ENCODE assay signal across 21 cellular contexts in genomic region chr11:118155781-118156530, GRCh38. TPM values are rescaled to one million over a fixed set of nuclear protein-coding genes. Genes with fewer than 3 reads are reported as not detected.
A peak's percentile ranks its signal among the peaks of the same experiment; 100 is the strongest.
DNase-seq lines count a peak whose midpoint lies in the region; ATAC-seq, FAIRE-seq and TF ChIP-seq lines count a peak whose summit lies in the region.
"Had no signal": no experiment of that assay in that cellular context is flagged by ENCODE, and none has a peak within 500 bp of the region (broad histone marks: within the 10 kb centered on the region; RNA-seq: fewer than 3 reads in every experiment).

No MANE protein-coding gene starts in this region.

- ATAC-seq in SK-N-SH treated with all-trans-retinoic acid at 6 μM for 48 hours (no peak), body of pancreas (no peak)
- no peak for ATAC-seq in stimulated activated naive B cell treated with anti-CD40 and anti-IgM and Interleukin-4, amounts not matched to agents 10 μg/mL and 1 μg/mL and 100 μg/mL, for 72 hours (replicated peaks)

- H3K18ac ChIP-seq in H1 (ENCODE audit: extremely low read depth, low read length) = peak overlapping the region; percentile 26; the same call in 1 of the 2 replicates
- peak overlapping the region; percentile 51 for H3K18ac ChIP-seq in neuronal stem cell (ENCODE audit: low read length)

- no peak for TF ChIP-seq CTCF in SK-N-SH (IDR thresholded peaks at IDR 0.05)
- no peak for TF ChIP-seq CTCF in H1 (IDR thresholded peaks at IDR 0.05; ENCODE audit: control extremely low read depth in 1 of 3, insufficient read depth in 1 of 3, low read depth in 1 of 3, low read length in 3 of 3)
- no peak for TF ChIP-seq CTCF in body of pancreas (IDR thresholded peaks at IDR 0.05)

- H3K4ac ChIP-seq in H1 (replicated peaks; ENCODE audit: insufficient read length, low read depth, low read length) (no peak overlapping the region), neuronal stem cell (ENCODE audit: low read length) (no peak overlapping the region)

- no peaks in the 10 kb centered on the region for H3F3A ChIP-seq in SK-N-SH (replicated peaks; ENCODE audit: insufficient read depth)

- H3K27ac ChIP-seq in SK-N-SH (ENCODE audit: low read depth in 2 of 2, low read length in 1 of 2) (no peak overlapping the region), HUES6 (ENCODE audit: low read depth, low read length) (no peak overlapping the region), H1 (ENCODE audit: low read depth, low read length) (no peak overlapping the region), neuronal stem cell (replicated peaks; ENCODE audit: low read length) (no peak overlapping the region), body of pancreas (no peak overlapping the region)
- H3K27ac ChIP-seq: BLaER1, cardiac muscle cell had no signal

- H3K79me2 ChIP-seq in SK-N-SH (ENCODE audit: insufficient read depth) (no peaks in the 10 kb centered on the region), H1 (ENCODE audit: control insufficient read depth in 1 of 2, insufficient read depth in 2 of 2, low read length in 2 of 2) (no peaks in the 10 kb centered on the region)

- no peak for TF ChIP-seq POLR2A in H1 (IDR thresholded peaks at IDR 0.05; ENCODE audit: control extremely low read depth in 1 of 2, low read depth in 2 of 2, low read length in 2 of 2)
- TF ChIP-seq POLR2A in body of pancreas (IDR thresholded peaks at IDR 0.05) = no peak

- H2BK12ac ChIP-seq in H1 (ENCODE audit: low read depth, low read length) = peak overlapping the region; percentile 87; the same call in 1 of the 2 replicates
- H2BK12ac ChIP-seq in neuronal stem cell (ENCODE audit: low read length) = no peak overlapping the region

- H2AK5ac ChIP-seq in H1 (ENCODE audit: low read depth, low read length) = peak overlapping the region; percentile 60; the same call in 1 of the 2 replicates
- H2AK5ac ChIP-seq in neuronal stem cell (ENCODE audit: low read depth, low read length) = peak overlapping the region; percentile 28

- whole genome bisulfite sequencing in SK-N-SH (ENCODE audit: low lambda C conversion rate) = 44% methylated on average over 11 of the region's 11 CpGs
- 26% methylated on average over 11 of the region's 11 CpGs; no CpG with 5 or more reads in 1 of the 2 experiments for WGBS in H1 (ENCODE audit: extremely low coverage in 1 of 2, insufficient coverage in 1 of 2, insufficient read length in 1 of 2, insufficient replicate concordance in 2 of 2, low coverage in 1 of 2, low lambda C conversion rate in 2 of 2, missing lambda C conversion rate in 1 of 2), 2 experiments
- WGBS in neuronal stem cell (ENCODE audit: extremely low coverage in 2 of 2, insufficient read length in 2 of 2, insufficient replicate concordance in 1 of 2), 2 donors = no CpG with 5 or more reads among the region's 11 CpGs
- WGBS in body of pancreas, 2 donors = 47 to 61% methylated on average over 9 to 11 of the region's 11 CpGs

- peaks cover 0 to 16% of the 10 kb centered on the region in 2 experiments; a peak in 1 of 4 replicates for H3K4me1 ChIP-seq in SK-N-SH (ENCODE audit: control insufficient read depth in 1 of 2, insufficient read depth in 2 of 2, low read depth in 1 of 2, low read length in 1 of 2)
- peaks cover 51% of the 10 kb centered on the region for H3K4me1 ChIP-seq in HUES6 (ENCODE audit: control insufficient read depth, insufficient read depth, low read length)
- peaks cover 4 to 58% (median 43%) of the 10 kb centered on the region in 4 experiments for H3K4me1 ChIP-seq in H1 (replicated peaks in 1 of 4; ENCODE audit: control insufficient read depth in 3 of 4, insufficient read depth in 4 of 4, low read length in 3 of 4)
- H3K4me1 ChIP-seq in neuronal stem cell (ENCODE audit: control insufficient read depth in 2 of 2, insufficient read depth in 1 of 2, low read depth in 1 of 2, low read length in 2 of 2) = peaks cover 3 to 23% of the 10 kb centered on the region in 2 donors
- peaks cover 16% of the 10 kb centered on the region for H3K4me1 ChIP-seq in body of pancreas

- no peak for TF ChIP-seq RAD21 in SK-N-SH (IDR thresholded peaks at IDR 0.05; ENCODE audit: low read length)
- no peak for TF ChIP-seq RAD21 in H1 (IDR thresholded peaks at IDR 0.05 in 1 of 2, conservative IDR thresholded peaks at IDR 0.05 in 1 of 2; ENCODE audit: low read depth in 2 of 2, low read length in 2 of 2)

- H4K20me1 ChIP-seq in SK-N-SH (ENCODE audit: insufficient read depth) = no peaks in the 10 kb centered on the region
- no peaks in the 10 kb centered on the region for H4K20me1 ChIP-seq in H1 (replicated peaks in 1 of 2; ENCODE audit: control insufficient read depth in 1 of 2, insufficient read depth in 2 of 2, low read length in 2 of 2)

- H3K9me3 Mint-ChIP-seq in stimulated activated naive B cell treated with anti-CD40 and anti-IgM and Interleukin-4, amounts not matched to agents 10 μg/mL and 1 μg/mL and 100 μg/mL, for 72 hours = no peaks in the 10 kb centered on the region
- H3K9me3 Mint-ChIP-seq: activated naive CD4-positive, alpha-beta T cell treated with anti-CD3 and anti-CD28 coated beads, Interleukin-2, amount 50 U/mL, for 24 hours had no signal

- peaks cover 80 to 84% of the 10 kb centered on the region in 2 donors for H3K27me3 Mint-ChIP-seq in stimulated activated naive B cell treated with anti-CD40 and anti-IgM and Interleukin-4, amounts not matched to agents 10 μg/mL and 1 μg/mL and 100 μg/mL, for 72 hours

- H4K8ac ChIP-seq in H1 (ENCODE audit: extremely low read depth, insufficient read depth, low read length) (no peak overlapping the region), neuronal stem cell (ENCODE audit: low read depth, low read length) (no peak overlapping the region)

- H4K5ac ChIP-seq in H1 (ENCODE audit: insufficient read length, low read depth, low read length) = no peak overlapping the region

- peaks cover 71% of the 10 kb centered on the region for H3K27me3 ChIP-seq in SK-N-SH (ENCODE audit: insufficient read depth)
- peaks cover 99% of the 10 kb centered on the region for H3K27me3 ChIP-seq in HUES6 (ENCODE audit: control insufficient read depth, insufficient read depth, low read length)
- peaks cover 31 to 86% (median 78%) of the 10 kb centered on the region in 4 experiments for H3K27me3 ChIP-seq in H1 (replicated peaks in 1 of 4; ENCODE audit: control insufficient read depth in 3 of 4, extremely low read depth in 1 of 4, insufficient read depth in 3 of 4, low read length in 3 of 4)
- H3K27me3 ChIP-seq in neuronal stem cell (ENCODE audit: control insufficient read depth in 3 of 3, insufficient read depth in 3 of 3, low read depth in 1 of 3, low read length in 3 of 3) = peaks cover 0 to 98% (median 68%) of the 10 kb centered on the region in 3 experiments
- peaks cover 0 to 5% of the 10 kb centered on the region in 2 donors for H3K27me3 ChIP-seq in body of pancreas

- H4K91ac ChIP-seq in H1 (replicated peaks; ENCODE audit: insufficient read length, low read length) (peak overlapping the region; percentile 36), neuronal stem cell (ENCODE audit: low read depth, low read length, poor library complexity) (no peak overlapping the region)

- H3K4me1 Mint-ChIP-seq in stimulated activated naive B cell treated with anti-CD40 and anti-IgM and Interleukin-4, amounts not matched to agents 10 μg/mL and 1 μg/mL and 100 μg/mL, for 72 hours = peaks cover 11 to 12% of the 10 kb centered on the region in 2 donors

- H3K56ac ChIP-seq in H1 (replicated peaks; ENCODE audit: insufficient read length, low read depth, low read length) = no peak overlapping the region

- DNase-seq in SK-N-SH = peak; percentile 62
- no peak for DNase-seq in H1 (ENCODE audit: low read depth in 1 of 2, low spot score in 2 of 2)
- no peak for DNase-seq in neuronal stem cell (ENCODE audit: low spot score)
- no peak for DNase-seq in body of pancreas
- DNase-seq in stimulated activated naive B cell treated with anti-CD40 and anti-IgM and Interleukin-4, amounts not matched to agents 10 μg/mL and 1 μg/mL and 100 μg/mL, for 72 hours = no peak
- no peak for DNase-seq in dedifferentiated amniotic fluid mesenchymal stem cell (ENCODE audit: extremely low spot score)
- DNase-seq: dermis blood vessel endothelial cell, NCI-H1694, NCI-H748 treated with DMSO at 0.1 percent for 48 hours, small intestine had no signal

- H2BK15ac ChIP-seq in H1 (ENCODE audit: low read length) (peak overlapping the region; percentile 81; the same call in 1 of the 2 replicates), neuronal stem cell (ENCODE audit: low read length) (no peak overlapping the region)

- H3K14ac ChIP-seq in H1 (ENCODE audit: insufficient read length) (no peak overlapping the region), neuronal stem cell (ENCODE audit: low read length) (peak overlapping the region; percentile 21)

- no peak for TF ChIP-seq EP300 in SK-N-SH (IDR thresholded peaks at IDR 0.05; ENCODE audit: borderline replicate concordance in 1 of 2, low read depth in 1 of 2, low read length in 1 of 2)
- peak in 1 of 2 experiments; percentile 17; a peak in 1 of 3 replicates for TF ChIP-seq EP300 in H1 (IDR thresholded peaks at IDR 0.05; ENCODE audit: borderline replicate concordance in 1 of 2, low read depth in 2 of 2, low read length in 2 of 2)

- peaks cover 27% of the 10 kb centered on the region for H3K23me2 ChIP-seq in H1 (ENCODE audit: low read depth, low read length)

- H3K23ac ChIP-seq in H1 (ENCODE audit: insufficient read length) (no peak overlapping the region), neuronal stem cell (ENCODE audit: low read depth, low read length, poor library complexity) (no peak overlapping the region)

- H3K4me2 ChIP-seq in SK-N-SH (no peak overlapping the region), H1 (ENCODE audit: insufficient read depth in 1 of 2, low read depth in 2 of 2, low read length in 2 of 2) (peak overlapping the region; percentile 76 to 91), neuronal stem cell (ENCODE audit: insufficient read depth, low read length, poor library complexity, severe bottlenecking) (peak overlapping the region; percentile 57)
- H3K4me2 ChIP-seq: BLaER1 had no signal

- H3K36me3 Mint-ChIP-seq in stimulated activated naive B cell treated with anti-CD40 and anti-IgM and Interleukin-4, amounts not matched to agents 10 μg/mL and 1 μg/mL and 100 μg/mL, for 72 hours = no peaks in the 10 kb centered on the region
- H3K36me3 Mint-ChIP-seq: activated CD8-positive, alpha-beta memory T cell treated with anti-CD3 and anti-CD28 coated beads, Interleukin-2, amount 10 ng/mL, durations not matched to agents 7 days and 5 days; activated naive CD4-positive, alpha-beta T cell treated with anti-CD3 and anti-CD28 coated beads, Interleukin-2, amount 50 U/mL, for 24 hours had no signal

- CTCF ChIA-PET in SK-N-SH (lab: Yijun Ruan, JAX) = interaction anchor here (0.6 to 6.0 kb wide), 11 partner anchors 10 to 312 kb away, joined by 3 to 84 read pairs (median 6); partner anchors contain the start of gene MPZL3
- CTCF ChIA-PET in H1 (lab: Charles Lee; ENCODE audit: partially characterized antibody) = interaction anchor here (0.7 to 7.4 kb wide), 13 partner anchors 8 to 413 kb away, joined by 3 to 170 read pairs (median 5); partner anchors contain the start of gene SCN2B

- intact Hi-C loops in body of pancreas (cut with DNase I) = no loop called here

- H2AFZ ChIP-seq in SK-N-SH (ENCODE audit: low read depth) (no peak overlapping the region), H1 (ENCODE audit: low read length) (no peak overlapping the region), neuronal stem cell (ENCODE audit: low read length) (no peak overlapping the region)

- H3K27ac Mint-ChIP-seq in stimulated activated naive B cell treated with anti-CD40 and anti-IgM and Interleukin-4, amounts not matched to agents 10 μg/mL and 1 μg/mL and 100 μg/mL, for 72 hours = no peak overlapping the region
- H3K27ac Mint-ChIP-seq: activated CD8-positive, alpha-beta memory T cell treated with anti-CD3 and anti-CD28 coated beads, Interleukin-2, amount 10 ng/mL, durations not matched to agents 7 days and 5 days; activated naive CD4-positive, alpha-beta T cell treated with anti-CD3 and anti-CD28 coated beads, Interleukin-2, amount 50 U/mL, for 24 hours had no signal

- H2BK5ac ChIP-seq in H1 (ENCODE audit: low read depth, low read length) (no peak overlapping the region; the same call in 1 of the 2 replicates), neuronal stem cell (ENCODE audit: low read length) (no peak overlapping the region)

- H3K36me3 ChIP-seq in SK-N-SH (replicated peaks in 1 of 2; ENCODE audit: control insufficient read depth in 1 of 2, insufficient read depth in 2 of 2, low read length in 1 of 2) (no peaks in the 10 kb centered on the region), HUES6 (ENCODE audit: control insufficient read depth, insufficient read depth, low read length) (no peaks in the 10 kb centered on the region), H1 (ENCODE audit: control insufficient read depth in 2 of 4, insufficient read depth in 4 of 4, low read length in 3 of 4) (no peaks in the 10 kb centered on the region), neuronal stem cell (replicated peaks in 1 of 2; ENCODE audit: control insufficient read depth in 2 of 2, insufficient read depth in 2 of 2, low read length in 2 of 2) (no peaks in the 10 kb centered on the region), body of pancreas (replicated peaks in 1 of 2; ENCODE audit: insufficient read depth in 1 of 2, low read depth in 2 of 2) (no peaks in the 10 kb centered on the region)
- H3K36me3 ChIP-seq: BLaER1, cardiac muscle cell, WERI-Rb-1 had no signal

- H3K9me2 ChIP-seq in SK-N-SH = no peaks in the 10 kb centered on the region

- no peak for FAIRE-seq in H1 (lab: Jason Lieb, UNC)
- FAIRE-seq: GM19239, small intestine had no signal

- peak overlapping the region; percentile 43 for H2BK20ac ChIP-seq in H1 (ENCODE audit: low read length)

- H2BK120ac ChIP-seq in H1 (replicated peaks; ENCODE audit: low read depth, low read length) (no peak overlapping the region), neuronal stem cell (ENCODE audit: low read depth, low read length) (no peak overlapping the region)

- H3K9me3 ChIP-seq in SK-N-SH (no peaks in the 10 kb centered on the region), HUES6 (ENCODE audit: control insufficient read depth, insufficient read depth, low read depth, low read length) (no peaks in the 10 kb centered on the region), H1 (ENCODE audit: insufficient read depth in 2 of 2, low read depth in 1 of 2, low read length in 1 of 2) (no peaks in the 10 kb centered on the region), neuronal stem cell (replicated peaks in 1 of 2; ENCODE audit: control insufficient read depth in 2 of 2, insufficient read depth in 1 of 2, low read depth in 1 of 2, low read length in 2 of 2) (no peaks in the 10 kb centered on the region), body of pancreas (no peaks in the 10 kb centered on the region)
- H3K9me3 ChIP-seq: BLaER1 had no signal

- H3K9ac ChIP-seq in SK-N-SH (no peak overlapping the region), HUES6 (ENCODE audit: low read length) (no peak overlapping the region), H1 (replicated peaks in 1 of 4; ENCODE audit: extremely low read depth in 1 of 4, low read depth in 3 of 4, low read length in 3 of 4) (no peak overlapping the region), neuronal stem cell (ENCODE audit: low read depth, low read length, poor library complexity) (no peak overlapping the region)
- H3K9ac ChIP-seq: BLaER1 had no signal

- H3K4me3 Mint-ChIP-seq in stimulated activated naive B cell treated with anti-CD40 and anti-IgM and Interleukin-4, amounts not matched to agents 10 μg/mL and 1 μg/mL and 100 μg/mL, for 72 hours = no peak overlapping the region
- H3K4me3 Mint-ChIP-seq: activated CD8-positive, alpha-beta memory T cell treated with anti-CD3 and anti-CD28 coated beads, Interleukin-2, amount 10 ng/mL, durations not matched to agents 7 days and 5 days; activated naive CD4-positive, alpha-beta T cell treated with anti-CD3 and anti-CD28 coated beads, Interleukin-2, amount 50 U/mL, for 24 hours had no signal

- no peaks in the 10 kb centered on the region for H3K79me1 ChIP-seq in H1 (ENCODE audit: low read depth, low read length)
- no peaks in the 10 kb centered on the region for H3K79me1 ChIP-seq in neuronal stem cell (ENCODE audit: low read depth, low read length)

- POLR2A ChIA-PET in SK-N-SH (lab: Yijun Ruan, JAX) = interaction anchor here (1.4 kb wide), 1 partner anchor 14 kb away, joined by 3 read pairs; no protein-coding TSS in a partner anchor
- POLR2A ChIA-PET in H1 (lab: Charles Lee; ENCODE audit: partially characterized antibody) = interaction anchor here (1.0 to 3.3 kb wide), 6 partner anchors 9 to 24 kb away, joined by 3 to 16 read pairs (median 6); no protein-coding TSS in a partner anchor

- no peak overlapping the region; a peak in 1 of 4 replicates for H3K4me3 ChIP-seq in SK-N-SH (ENCODE audit: low read depth in 2 of 2, low read length in 1 of 2)
- H3K4me3 ChIP-seq in HUES6 (ENCODE audit: low read depth, low read length) = peak overlapping the region; percentile 48
- peak overlapping the region; percentile 14 to 56 (median 32); a peak in 5 of 8 replicates for H3K4me3 ChIP-seq in H1 (ENCODE audit: extremely low read depth in 1 of 4, insufficient read depth in 2 of 4, low read depth in 3 of 4, low read length in 4 of 4)
- no peak overlapping the region for H3K4me3 ChIP-seq in neuronal stem cell (ENCODE audit: low read length in 2 of 2)
- H3K4me3 ChIP-seq in body of pancreas = no peak overlapping the region
- H3K4me3 ChIP-seq: BLaER1, cardiac muscle cell had no signal

RNA-seq across cellular contexts. Expression of gene SCN4B, which starts 3.3 kb away (rescaled TPM):
- polyA plus RNA-seq in SK-N-SH (2012; rRNA removed) = 1.2 and 2.0 TPM in 2 replicates
- polyA plus RNA-seq in SK-N-SH (2012; cell fraction: cytosol; rRNA removed) = 1.2 and 1.3 TPM in 2 replicates
- polyA plus RNA-seq in SK-N-SH (2012; cell fraction: nucleus; rRNA removed) = 1.4 and 1.7 TPM in 2 replicates
- total RNA-seq in H1 (2021; fragmentation: NEBNext Ultra II Directional; extraction: Animal tissue kit (Norgen Biotek cat#: 25700)) = 2.0 and 2.8 TPM in 2 replicates
- 4.1 and 4.9 TPM in 2 replicates for polyA plus RNA-seq in H1 (2011; rRNA removed)
- 5.6 TPM for polyA plus RNA-seq in H1 (2011; cell fraction: cytosol; rRNA removed)
- 8.7 TPM for polyA plus RNA-seq in H1 (2011; cell fraction: nucleus; rRNA removed)
- 3.1 to 5.9 TPM (median 4.8 TPM) in 4 replicates for polyA plus RNA-seq in H1 (2012, experiment 1 of 2)
- 3.8 TPM for polyA plus RNA-seq in H1 (2012, experiment 2 of 2)
- polyA plus RNA-seq in H1 (2013, experiment 1 of 2) = 1.0 TPM
- polyA plus RNA-seq in H1 (2013, experiment 2 of 2) = 1.2 TPM
- 4.6 and 6.5 TPM in 2 replicates for polyA minus RNA-seq in H1 (2011; rRNA and poly(A)+ RNA removed)
- polyA minus RNA-seq in H1 (2011; cell fraction: cytosol; rRNA and poly(A)+ RNA removed) = 4.6 TPM
- 5.1 TPM for polyA minus RNA-seq in H1 (2011; cell fraction: nucleus; rRNA and poly(A)+ RNA removed)
- 1.0 TPM for polyA plus RNA-seq in neuronal stem cell (2013, experiment 1 of 2)
- 0.97 TPM for polyA plus RNA-seq in neuronal stem cell (2013, experiment 2 of 2)
- 1 to 10 TPM in 1 of 2 donors, under 1 TPM in 1; 0.33 to 1.6 TPM for total RNA-seq in body of pancreas
- total RNA-seq: Calu3, dermis blood vessel endothelial cell, HT1080, LHCN-M2 had no signal

RNA-seq across cellular contexts. Expression of gene SCN2B, which starts 20.5 kb away (rescaled TPM):
- polyA plus RNA-seq in SK-N-SH (2012; rRNA removed) = 0.03 and 0.05 TPM in 2 replicates
- 0.01 and 0.03 TPM in 2 replicates for polyA plus RNA-seq in SK-N-SH (2012; cell fraction: cytosol; rRNA removed)
- polyA plus RNA-seq in SK-N-SH (2012; cell fraction: nucleus; rRNA removed) = 0.01 and 0.02 TPM in 2 replicates
- total RNA-seq in H1 (2021; fragmentation: NEBNext Ultra II Directional; extraction: Animal tissue kit (Norgen Biotek cat#: 25700)) = 0.13 and 0.24 TPM in 2 replicates
- polyA plus RNA-seq in H1 (2011; rRNA removed) = 0.09 and 0.14 TPM in 2 replicates
- 0.17 TPM for polyA plus RNA-seq in H1 (2011; cell fraction: cytosol; rRNA removed)
- 0.10 TPM for polyA plus RNA-seq in H1 (2011; cell fraction: nucleus; rRNA removed)
- polyA plus RNA-seq in H1 (2012, experiment 1 of 2) = 0.17 to 0.28 TPM (median 0.20 TPM) in 4 replicates
- polyA plus RNA-seq in H1 (2012, experiment 2 of 2) = 0.20 TPM
- polyA plus RNA-seq in H1 (2013, experiment 1 of 2) = 0.12 TPM
- 0.13 TPM for polyA plus RNA-seq in H1 (2013, experiment 2 of 2)
- 0.22 and 0.34 TPM in 2 replicates for polyA minus RNA-seq in H1 (2011; rRNA and poly(A)+ RNA removed)
- 0.51 TPM for polyA minus RNA-seq in H1 (2011; cell fraction: cytosol; rRNA and poly(A)+ RNA removed)
- 0.30 TPM for polyA minus RNA-seq in H1 (2011; cell fraction: nucleus; rRNA and poly(A)+ RNA removed)
- 0.14 TPM for polyA plus RNA-seq in neuronal stem cell (2013, experiment 1 of 2)
- 0.14 TPM for polyA plus RNA-seq in neuronal stem cell (2013, experiment 2 of 2)
- total RNA-seq in body of pancreas = under 1 TPM in 1 of 2 donors, not detected in 1; under 0.01 TPM
- total RNA-seq: activated CD8-positive, alpha-beta memory T cell treated with anti-CD3 and anti-CD28 coated beads, Interleukin-2, amount 10 ng/mL, durations not matched to agents 7 days and 5 days; Calu3; HT1080; LHCN-M2 had no signal

Comparison
In these comparisons a context has a peak if more than half of its experiments do, and no peak if none do; other contexts are left out.
1. H3K4me3 ChIP-seq: peak in HUES6 (single experiment) and H1 (4 of 4); none in SK-N-SH (0 of 2), neuronal stem cell (0 of 2) and body of pancreas (0 of 2).
2. Of the 17 proteins assayed by ChIP-seq in both H1 and SK-N-SH: peak only in H1: YY1; only in SK-N-SH: none; in both: none; in neither: 15; mixed calls (peak in some experiments, not most) for 1.